ENCODE assay signal across 1 cellular context in the genomic region with DNA sequence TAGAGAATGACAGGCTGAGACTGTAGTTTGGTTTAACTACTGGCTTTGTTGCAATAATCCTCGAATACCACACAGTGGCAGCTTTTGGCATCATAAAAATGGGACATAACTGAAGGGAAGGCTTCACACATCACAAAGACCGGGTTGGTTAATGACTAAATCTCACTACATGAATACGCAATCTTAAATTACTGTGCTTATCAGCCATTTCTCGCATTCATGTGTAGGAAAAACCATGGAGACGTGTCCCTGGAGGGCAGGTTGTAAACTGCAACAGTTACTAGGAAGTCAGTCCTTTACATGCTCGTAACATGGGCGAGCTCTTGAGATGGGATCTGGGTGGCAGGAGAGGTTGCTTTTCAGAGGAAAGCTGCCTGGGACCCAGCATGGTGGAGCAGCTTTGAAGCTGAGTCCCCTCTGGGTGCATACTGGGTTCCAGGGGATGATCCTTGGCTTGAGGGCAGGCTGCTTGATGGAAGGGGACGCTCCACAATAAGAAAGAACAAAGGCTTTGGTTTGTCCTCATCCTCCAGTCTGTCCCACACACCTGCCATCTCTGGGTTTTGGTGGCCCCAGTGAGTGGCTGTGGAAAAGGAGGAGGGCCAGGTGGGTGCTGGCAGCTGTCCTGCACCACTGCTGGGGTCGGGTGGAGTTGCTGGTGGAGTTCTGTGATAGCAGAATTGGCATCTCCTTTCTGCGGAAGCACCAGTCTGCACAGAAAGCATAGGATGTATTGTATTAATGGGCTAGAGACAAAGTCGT.
A peak's percentile ranks its signal among the peaks of the same experiment; 100 is the strongest.
TF ChIP-seq lines count a peak whose summit lies in the region.

No MANE protein-coding gene starts in this region.

TF ChIP-seq in GM12878, 131 proteins besides CTCF, POLR2A, EP300 and RAD21:
- TF ChIP-seq POLR2AphosphoS5 (IDR thresholded peaks at IDR 0.05; ENCODE audit: low read length) (peak; percentile 57; the same call in 1 of the 2 replicates), IKZF2 (IDR thresholded peaks at IDR 0.05) (no peak), HDGF (IDR thresholded peaks at IDR 0.05) (no peak), RBBP5 (conservative IDR thresholded peaks at IDR 0.05) (no peak), CHD4 (IDR thresholded peaks at IDR 0.05) (no peak), BHLHE40 (IDR thresholded peaks at IDR 0.05; ENCODE audit: borderline replicate concordance in 1 of 2, low read depth in 2 of 2, low read length in 1 of 2) (no peak), ATF3 (IDR thresholded peaks at IDR 0.05; ENCODE audit: borderline replicate concordance, extremely low read depth, low read depth, low read length) (no peak), TCF12 (IDR thresholded peaks at IDR 0.05; ENCODE audit: low read depth, low read length) (no peak), PML (IDR thresholded peaks at IDR 0.05; ENCODE audit: low read length) (peak; percentile 49; the same call in 1 of the 2 replicates), E4F1 (IDR thresholded peaks at IDR 0.05; ENCODE audit: borderline replicate concordance, partially characterized antibody) (no peak), CREB1 (IDR thresholded peaks at IDR 0.05; ENCODE audit: low read depth) (0 out of 2 replicates have a peak, but pooled peaks have one; percentile 6), RFX5 (IDR thresholded peaks at IDR 0.05; ENCODE audit: low read depth, low read length) (no peak)
- TF ChIP-seq, protein P1, sequence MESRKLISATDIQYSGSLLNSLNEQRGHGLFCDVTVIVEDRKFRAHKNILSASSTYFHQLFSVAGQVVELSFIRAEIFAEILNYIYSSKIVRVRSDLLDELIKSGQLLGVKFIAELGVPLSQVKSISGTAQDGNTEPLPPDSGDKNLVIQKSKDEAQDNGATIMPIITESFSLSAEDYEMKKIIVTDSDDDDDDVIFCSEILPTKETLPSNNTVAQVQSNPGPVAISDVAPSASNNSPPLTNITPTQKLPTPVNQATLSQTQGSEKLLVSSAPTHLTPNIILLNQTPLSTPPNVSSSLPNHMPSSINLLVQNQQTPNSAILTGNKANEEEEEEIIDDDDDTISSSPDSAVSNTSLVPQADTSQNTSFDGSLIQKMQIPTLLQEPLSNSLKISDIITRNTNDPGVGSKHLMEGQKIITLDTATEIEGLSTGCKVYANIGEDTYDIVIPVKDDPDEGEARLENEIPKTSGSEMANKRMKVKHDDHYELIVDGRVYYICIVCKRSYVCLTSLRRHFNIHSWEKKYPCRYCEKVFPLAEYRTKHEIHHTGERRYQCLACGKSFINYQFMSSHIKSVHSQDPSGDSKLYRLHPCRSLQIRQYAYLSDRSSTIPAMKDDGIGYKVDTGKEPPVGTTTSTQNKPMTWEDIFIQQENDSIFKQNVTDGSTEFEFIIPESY (IDR thresholded peaks at IDR 0.05) = no peak
